Comparison of ENCODE assay signal across 15 cellular contexts in the genomic region with DNA sequence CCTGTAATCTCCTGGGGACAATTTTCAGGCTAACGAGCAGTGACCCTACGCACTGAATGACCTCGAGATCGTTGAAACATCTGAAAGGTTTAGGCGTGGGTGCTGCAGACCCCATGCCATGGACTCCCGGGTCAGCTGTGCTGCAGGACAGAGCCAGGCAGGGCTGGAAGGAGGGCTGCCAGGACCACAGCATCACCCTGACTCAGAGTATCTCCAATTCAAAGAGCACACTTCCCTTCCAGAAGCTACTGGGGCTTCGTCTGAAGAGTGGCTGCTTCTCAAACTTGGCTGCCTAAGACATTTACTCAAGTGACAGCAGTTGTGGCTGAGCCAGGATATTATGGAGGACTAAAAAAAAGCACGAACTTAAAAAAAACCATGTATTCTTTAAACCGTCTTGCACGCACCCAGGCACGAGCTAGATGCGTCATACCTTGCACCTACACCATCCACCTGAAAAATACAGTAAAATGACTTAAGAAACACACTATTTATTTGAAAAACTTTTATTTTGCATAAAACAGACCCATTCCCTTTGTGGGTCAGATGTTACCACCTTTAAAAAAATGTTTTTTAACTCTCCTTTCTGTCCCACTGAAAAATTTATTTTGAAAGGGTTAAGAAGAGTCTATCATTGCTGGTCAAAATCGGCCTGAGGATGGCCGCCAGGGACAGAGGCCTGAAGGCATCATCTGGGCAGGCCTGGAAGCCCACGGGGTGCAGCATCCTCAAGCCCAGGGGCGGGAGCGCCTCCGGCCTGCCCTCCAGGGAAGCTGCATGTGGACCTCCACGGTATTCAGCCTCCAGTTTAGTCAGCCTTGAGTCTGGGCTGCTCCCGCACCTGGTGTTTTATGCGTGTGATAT. TPM values are rescaled to one million over a fixed set of nuclear protein-coding genes. Genes with fewer than 3 reads are reported as not detected.
A peak's percentile ranks its signal among the peaks of the same experiment; 100 is the strongest.
DNase-seq lines count a peak whose midpoint lies in the region; ATAC-seq, FAIRE-seq and TF ChIP-seq lines count a peak whose summit lies in the region.
"Had no signal": no experiment of that assay in that cellular context is flagged by ENCODE, and none has a peak within 500 bp of the region (broad histone marks: within the 10 kb centered on the region; RNA-seq: fewer than 3 reads in every experiment).

No MANE protein-coding gene starts in this region.

- peak overlapping the region; percentile 77 for H4K91ac ChIP-seq in H1 (replicated peaks; ENCODE audit: insufficient read length, low read length)

- no peak overlapping the region for H3K56ac ChIP-seq in H1 (replicated peaks; ENCODE audit: insufficient read length, low read depth, low read length)

- no peak overlapping the region for H3K18ac ChIP-seq in H1 (ENCODE audit: extremely low read depth, low read length)

- H4K20me1 ChIP-seq in Loucy (ENCODE audit: insufficient read depth, low read length, poor library complexity, severe bottlenecking) = no peaks in the 10 kb centered on the region
- H4K20me1 ChIP-seq in H1 (replicated peaks in 1 of 2; ENCODE audit: control insufficient read depth in 1 of 2, insufficient read depth in 2 of 2, low read length in 2 of 2) = no peaks in the 10 kb centered on the region

- CTCF ChIA-PET in H1 (lab: Charles Lee; ENCODE audit: partially characterized antibody) = interaction anchor here (0.9 to 10.7 kb wide), 12 partner anchors 8 to 288 kb away, joined by 3 to 174 read pairs (median 24); a partner anchor contains a TSS

- H3K4me2 ChIP-seq in Loucy (ENCODE audit: low read depth, low read length, poor library complexity, severe bottlenecking) (peak overlapping the region; percentile 19), H1 (ENCODE audit: insufficient read depth in 1 of 2, low read depth in 2 of 2, low read length in 2 of 2) (no peak overlapping the region)

- TF ChIP-seq CTCF in Loucy (conservative IDR thresholded peaks at IDR 0.05; ENCODE audit: low read length) = no peak
- no peak for TF ChIP-seq CTCF in H1 (IDR thresholded peaks at IDR 0.05; ENCODE audit: control extremely low read depth in 1 of 3, insufficient read depth in 1 of 3, low read depth in 1 of 3, low read length in 3 of 3)
- no peak for TF ChIP-seq CTCF in lower lobe of right lung (IDR thresholded peaks at IDR 0.05)
- no peak for TF ChIP-seq CTCF in stomach (IDR thresholded peaks at IDR 0.05)

- TF ChIP-seq EP300 in H1 (IDR thresholded peaks at IDR 0.05; ENCODE audit: borderline replicate concordance in 1 of 2, low read depth in 2 of 2, low read length in 2 of 2) (no peak), stomach (IDR thresholded peaks at IDR 0.05) (no peak)

- no peak overlapping the region for H2AK5ac ChIP-seq in H1 (ENCODE audit: low read depth, low read length)

- peaks cover 4% of the 10 kb centered on the region; the same call in 1 of the 2 replicates for H3F3A ChIP-seq in Loucy (ENCODE audit: low read depth)

- H2BK20ac ChIP-seq in H1 (ENCODE audit: low read length) = no peak overlapping the region

- no peaks in the 10 kb centered on the region for H3K23me2 ChIP-seq in H1 (ENCODE audit: low read depth, low read length)

- no peak overlapping the region for H3K27ac ChIP-seq in H1 (ENCODE audit: low read depth, low read length)
- H3K27ac ChIP-seq in lower lobe of right lung = peak overlapping the region; percentile 75
- peak overlapping the region in 3 of 5 donors; percentile 55 to 67 (median 61) for H3K27ac ChIP-seq in stomach

- ATAC-seq in lower lobe of right lung = no peak
- ATAC-seq in HG02970 (IDR thresholded peaks at IDR 0.05; ENCODE audit: low FRiP score, unreplicated experiment) = no peak
- ATAC-seq in GM21786 (IDR thresholded peaks at IDR 0.05; ENCODE audit: unreplicated experiment) = no peak

- H3K9me3 ChIP-seq in Loucy (ENCODE audit: insufficient read depth, low read depth, low read length) (no peaks in the 10 kb centered on the region), H1 (ENCODE audit: insufficient read depth in 2 of 2, low read depth in 1 of 2, low read length in 1 of 2) (no peaks in the 10 kb centered on the region), lower lobe of right lung (no peaks in the 10 kb centered on the region), stomach (no peaks in the 10 kb centered on the region)
- H3K9me3 ChIP-seq: BLaER1 treated with 17β-estradiol and CSF1 and Interleukin-3, amounts not matched to agents 10 nM and 100 nM; pancreas had no signal

- no peak overlapping the region for H4K5ac ChIP-seq in H1 (ENCODE audit: insufficient read length, low read depth, low read length)

- H2BK12ac ChIP-seq in H1 (ENCODE audit: low read depth, low read length) = no peak overlapping the region

- H3K4me3 ChIP-seq in Loucy (ENCODE audit: low read length, poor library complexity, severe bottlenecking) (no peak overlapping the region), H1 (ENCODE audit: extremely low read depth in 1 of 4, insufficient read depth in 2 of 4, low read depth in 3 of 4, low read length in 4 of 4) (no peak overlapping the region), lower lobe of right lung (no peak overlapping the region), stomach (no peak overlapping the region)
- H3K4me3 ChIP-seq: BLaER1 treated with 17β-estradiol and CSF1 and Interleukin-3, amounts not matched to agents 10 nM and 100 nM; pancreas had no signal

- H3K79me1 ChIP-seq in H1 (ENCODE audit: low read depth, low read length) = no peaks in the 10 kb centered on the region; the same call in 1 of the 2 replicates

- intact Hi-C loops in lower lobe of right lung (cut with DNase I) = no loop called here
- intact Hi-C loops in stomach (cut with DNase I; ENCODE audit: low total_unique reads) = no loop called here

- POLR2A ChIA-PET in H1 (lab: Charles Lee; ENCODE audit: partially characterized antibody) = interaction anchor here (0.6 to 6.3 kb wide), 6 partner anchors 10 to 566 kb away, joined by 3 to 38 read pairs (median 4); a partner anchor contains a TSS

- no peak overlapping the region for H3K23ac ChIP-seq in H1 (ENCODE audit: insufficient read length)

- H3K36me3 ChIP-seq in Loucy (ENCODE audit: insufficient read depth, low read length) (peaks cover 11% of the 10 kb centered on the region; the same call in 1 of the 2 replicates), H1 (ENCODE audit: control insufficient read depth in 2 of 4, insufficient read depth in 4 of 4, low read length in 3 of 4) (no peaks in the 10 kb centered on the region), lower lobe of right lung (peaks cover 19% of the 10 kb centered on the region), stomach (peaks cover 16 to 42% (median 35%) of the 10 kb centered on the region in 4 donors)

- H3K79me2 ChIP-seq in Loucy (ENCODE audit: insufficient read depth, low read length) (peaks cover 13% of the 10 kb centered on the region; the same call in 1 of the 2 replicates), H1 (ENCODE audit: control insufficient read depth in 1 of 2, insufficient read depth in 2 of 2, low read length in 2 of 2) (no peaks in the 10 kb centered on the region)

- H3K14ac ChIP-seq in H1 (ENCODE audit: insufficient read length) = no peak overlapping the region

- no peaks in the 10 kb centered on the region for H3K9me2 ChIP-seq in Loucy (replicated peaks; ENCODE audit: low read depth, low read length)

- TF ChIP-seq RAD21 in H1 (IDR thresholded peaks at IDR 0.05 in 1 of 2, conservative IDR thresholded peaks at IDR 0.05 in 1 of 2; ENCODE audit: low read depth in 2 of 2, low read length in 2 of 2) = no peak

- 89% methylated on average over 21 of the region's 21 CpGs; no CpG with 5 or more reads in 1 of the 2 experiments for WGBS in H1 (ENCODE audit: extremely low coverage in 1 of 2, insufficient coverage in 1 of 2, insufficient read length in 1 of 2, insufficient replicate concordance in 2 of 2, low coverage in 1 of 2, low lambda C conversion rate in 2 of 2, missing lambda C conversion rate in 1 of 2), 2 experiments
- 69 to 79% (median 77%) methylated on average over 21 of the region's 21 CpGs for WGBS in stomach, 5 donors

- no peak overlapping the region for H4K8ac ChIP-seq in H1 (ENCODE audit: extremely low read depth, insufficient read depth, low read length)

- H2BK15ac ChIP-seq in H1 (ENCODE audit: low read length) = no peak overlapping the region

- no peak overlapping the region for H3K4ac ChIP-seq in H1 (replicated peaks; ENCODE audit: insufficient read length, low read depth, low read length)

- DNase-seq in H1 (ENCODE audit: low read depth in 1 of 2, low spot score in 2 of 2) = no peak
- no peak for DNase-seq in lower lobe of right lung
- no peak for DNase-seq in stomach
- DNase-seq in NCI-H2081 treated with DMSO at 0.1 percent for 48 hours (lab: John Stamatoyannopoulos, UW) = no peak
- no peak for DNase-seq in germinal center (ENCODE audit: low spot score)
- DNase-seq: activated naive CD4-positive, alpha-beta T cell treated with anti-CD3 and anti-CD28 coated beads for 36 hours; EL; NCI-H2171; pancreas; stimulated activated CD4-positive, alpha-beta T cell treated with anti-CD3 and anti-CD28 coated beads, Interleukin-4, amount 100 ng/mL, for 24 hours; T-helper 9 cell had no signal

- no peak overlapping the region for H2BK5ac ChIP-seq in H1 (ENCODE audit: low read depth, low read length)

- TF ChIP-seq POLR2A in H1 (IDR thresholded peaks at IDR 0.05; ENCODE audit: control extremely low read depth in 1 of 2, low read depth in 2 of 2, low read length in 2 of 2) (no peak), stomach (IDR thresholded peaks at IDR 0.05) (no peak)

- peak overlapping the region; percentile 37 for H3K9ac ChIP-seq in Loucy (ENCODE audit: low read depth, low read length, poor library complexity, severe bottlenecking)
- H3K9ac ChIP-seq in H1 (replicated peaks in 1 of 4; ENCODE audit: extremely low read depth in 1 of 4, low read depth in 3 of 4, low read length in 3 of 4) = no peak overlapping the region

- H3K27me3 ChIP-seq in Loucy (ENCODE audit: insufficient read depth, low read length, poor library complexity, severe bottlenecking) (no peaks in the 10 kb centered on the region), H1 (replicated peaks in 1 of 4; ENCODE audit: control insufficient read depth in 3 of 4, extremely low read depth in 1 of 4, insufficient read depth in 3 of 4, low read length in 3 of 4) (no peaks in the 10 kb centered on the region), lower lobe of right lung (ENCODE audit: low read depth) (no peaks in the 10 kb centered on the region), stomach (no peaks in the 10 kb centered on the region)
- H3K27me3 ChIP-seq: BLaER1 treated with 17β-estradiol and CSF1 and Interleukin-3, amounts not matched to agents 10 nM and 100 nM; pancreas had no signal

- H3K4me1 ChIP-seq in Loucy (ENCODE audit: insufficient read depth, low read length, poor library complexity, severe bottlenecking) (peaks cover 25% of the 10 kb centered on the region), H1 (replicated peaks in 1 of 4; ENCODE audit: control insufficient read depth in 3 of 4, insufficient read depth in 4 of 4, low read length in 3 of 4) (peaks cover 0 to 5% (median 0%) of the 10 kb centered on the region in 4 experiments; a peak in 1 of 7 replicates), lower lobe of right lung (peaks cover 10% of the 10 kb centered on the region), stomach (peaks cover 0 to 22% (median 12%) of the 10 kb centered on the region in 4 donors)
- H3K4me1 ChIP-seq: pancreas had no signal

- H2BK120ac ChIP-seq in H1 (replicated peaks; ENCODE audit: low read depth, low read length) = no peak overlapping the region

- FAIRE-seq in H1 (lab: Jason Lieb, UNC) = no peak
- FAIRE-seq: pancreas had no signal

- H2AFZ ChIP-seq in Loucy (ENCODE audit: low read length) (no peak overlapping the region), H1 (ENCODE audit: low read length) (no peak overlapping the region)

RNA-seq across cellular contexts. Expression of a gene that starts 13.1 kb away (rescaled TPM):
- total RNA-seq in H1 (2021; fragmentation: NEBNext Ultra II Directional; extraction: Animal tissue kit (Norgen Biotek cat#: 25700)) = 39.3 and 41.6 TPM in 2 replicates
- polyA plus RNA-seq in H1 (2011; rRNA removed) (114 and 133 TPM in 2 replicates), stomach (10 to 100 TPM; 15.2 to 24.4 (median 15.3) TPM)
- polyA plus RNA-seq in H1 (2011; cell fraction: cytosol; rRNA removed) = 90.6 TPM
- polyA plus RNA-seq in H1 (2011; cell fraction: nucleus; rRNA removed) = 66.4 TPM
- 33.0 to 44.6 TPM (median 43.2 TPM) in 4 replicates for polyA plus RNA-seq in H1 (2012, experiment 1 of 2)
- polyA plus RNA-seq in H1 (2012, experiment 2 of 2) = 24.4 TPM
- 52.8 TPM for polyA plus RNA-seq in H1 (2013, experiment 1 of 2)
- 53.5 TPM for polyA plus RNA-seq in H1 (2013, experiment 2 of 2)
- polyA minus RNA-seq in H1 (2011; rRNA and poly(A)+ RNA removed) = 15.5 and 15.6 TPM in 2 replicates
- polyA minus RNA-seq in H1 (2011; cell fraction: cytosol; rRNA and poly(A)+ RNA removed) = 29.1 TPM
- 14.9 TPM for polyA minus RNA-seq in H1 (2011; cell fraction: nucleus; rRNA and poly(A)+ RNA removed)
- total RNA-seq in lower lobe of right lung (34.3 TPM), stomach (10 to 100 TPM in 4 of 5 donors, 1 to 10 TPM in 1; 1.2 to 50.9 (median 24.0) TPM)
